In the genomic region with DNA sequence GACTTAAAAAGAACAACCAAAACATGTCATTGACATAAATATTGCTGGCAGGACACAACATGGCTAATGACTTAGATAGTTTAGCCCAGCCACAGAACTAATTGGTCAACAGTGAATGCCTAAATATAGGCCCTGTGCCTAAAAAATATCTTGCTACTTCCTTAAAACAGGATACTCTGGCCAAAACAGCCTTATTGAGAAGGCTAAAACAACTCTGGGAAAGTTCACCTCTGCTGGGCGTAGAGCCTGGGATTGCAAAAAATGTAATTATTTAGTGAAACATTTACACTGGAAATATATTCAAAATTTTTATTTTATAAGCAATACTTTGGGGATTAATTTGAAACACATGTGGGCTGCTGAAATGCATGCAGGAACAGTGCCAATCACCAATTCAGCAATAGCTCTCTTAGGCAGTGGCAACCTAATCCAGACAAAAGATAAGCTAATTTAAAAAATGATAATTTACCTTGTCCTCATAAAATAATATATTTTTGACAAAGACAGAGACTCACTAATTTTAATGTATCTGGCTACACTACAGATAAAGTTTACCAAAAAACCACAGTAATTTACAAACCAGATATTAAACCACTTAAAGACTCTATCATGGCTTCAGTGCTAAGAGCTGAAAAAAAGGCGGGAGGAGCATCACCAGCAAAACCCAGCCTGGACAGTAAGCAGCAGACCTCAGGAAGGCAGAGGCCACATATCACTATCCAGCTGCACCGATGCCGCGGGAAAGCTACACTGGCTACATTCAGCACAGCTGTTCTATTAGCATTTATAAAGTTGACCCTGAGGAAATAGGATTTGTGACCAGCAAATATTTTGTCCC, we compare ENCODE assay signal across 1 cellular context.
TF ChIP-seq lines count a peak whose summit lies in the region.

No MANE protein-coding gene starts in this region.

TF ChIP-seq in K562, 482 proteins besides CTCF, POLR2A, EP300 and RAD21:
- peak; percentile 55 for TF ChIP-seq TFAP4 (CRISPR knock-in tag; IDR thresholded peaks at IDR 0.05; ENCODE audit: borderline replicate concordance)
- TF ChIP-seq MGA (IDR thresholded peaks at IDR 0.05) = peak; percentile 64
- TF ChIP-seq DACH1 (IDR thresholded peaks at IDR 0.05; ENCODE audit: partially characterized antibody) = peak; percentile 24
- no peak for TF ChIP-seq RHOXF2B (CRISPR knock-in tag; conservative IDR thresholded peaks at IDR 0.05)
- TF ChIP-seq ZNF3 (CRISPR knock-in tag; IDR thresholded peaks at IDR 0.05) = no peak
- peak; percentile 61; the same call in 1 of the 2 replicates for TF ChIP-seq RB1 (IDR thresholded peaks at IDR 0.05; ENCODE audit: low read depth)
- TF ChIP-seq, protein P1, sequence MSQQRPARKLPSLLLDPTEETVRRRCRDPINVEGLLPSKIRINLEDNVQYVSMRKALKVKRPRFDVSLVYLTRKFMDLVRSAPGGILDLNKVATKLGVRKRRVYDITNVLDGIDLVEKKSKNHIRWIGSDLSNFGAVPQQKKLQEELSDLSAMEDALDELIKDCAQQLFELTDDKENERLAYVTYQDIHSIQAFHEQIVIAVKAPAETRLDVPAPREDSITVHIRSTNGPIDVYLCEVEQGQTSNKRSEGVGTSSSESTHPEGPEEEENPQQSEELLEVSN (IDR thresholded peaks at IDR 0.05; ENCODE audit: borderline replicate concordance in 1 of 2, extremely low read depth in 1 of 2, insufficient read depth in 1 of 2, insufficient read length in 1 of 2, low read depth in 1 of 2, low read length in 1 of 2, poor library complexity in 1 of 2, severe bottlenecking in 1 of 2) = peak; percentile 55 to 75
- no peak for TF ChIP-seq KDM2B (CRISPR knock-in tag; IDR thresholded peaks at IDR 0.05)
- TF ChIP-seq JUND (IDR thresholded peaks at IDR 0.05; ENCODE audit: borderline replicate concordance, low read depth, low read length) = 0 out of 2 replicates have a peak, but pooled peaks have one; percentile 12
- TF ChIP-seq JUND (tag; IDR thresholded peaks at IDR 0.05; ENCODE audit: borderline replicate concordance, low read depth, low read length) = no peak
- peak; percentile 23; the same call in 1 of the 2 replicates for TF ChIP-seq L3MBTL2 (IDR thresholded peaks at IDR 0.05)
TF ChIP-seq in K562: peak in this region for 7.
